1 cellular context compared by ENCODE assay signal in the genomic region with DNA sequence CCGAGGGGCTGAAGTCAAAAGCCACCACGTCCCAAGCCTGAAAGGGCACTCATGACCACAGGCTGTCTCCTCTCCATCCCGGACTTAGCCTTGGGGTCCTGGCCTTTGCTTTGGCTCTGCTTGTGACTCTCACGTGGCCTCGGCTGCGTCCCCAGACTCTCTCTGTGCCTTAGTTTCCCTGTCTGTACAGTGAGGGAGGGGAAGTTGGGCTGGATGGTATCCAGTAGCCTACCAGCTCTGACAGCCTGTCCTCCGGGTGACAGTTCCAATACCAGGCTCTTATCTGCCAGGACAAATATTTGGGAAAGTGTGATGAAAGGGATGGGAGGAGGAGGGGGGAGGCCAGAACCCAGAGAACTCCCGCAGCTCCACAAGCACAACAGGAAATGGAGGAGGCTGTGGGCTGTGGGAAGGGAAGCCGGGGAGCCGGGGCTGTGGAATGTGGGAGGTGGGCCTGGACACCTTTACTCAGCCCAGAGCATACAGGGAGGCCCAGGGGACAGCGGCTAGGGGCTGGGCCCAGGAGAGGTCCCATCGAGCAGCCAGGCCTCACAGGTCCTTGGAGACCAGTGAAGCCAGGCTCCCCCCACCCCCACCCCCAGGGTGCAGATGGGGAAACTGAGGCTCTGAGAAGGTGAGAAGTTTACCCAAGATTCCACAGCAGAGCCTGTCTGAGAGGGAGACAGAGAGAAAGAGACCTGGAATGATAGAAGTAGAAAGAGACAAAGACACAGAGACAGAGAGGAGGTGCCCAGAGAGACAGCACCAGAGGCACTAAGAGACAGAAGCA.
TF ChIP-seq lines count a peak whose summit lies in the region.

No MANE protein-coding gene starts in this region.

TF ChIP-seq in HepG2, 621 proteins besides CTCF, POLR2A, EP300 and RAD21 (continued from another document and continues in another):
- TF ChIP-seq, protein P1, sequence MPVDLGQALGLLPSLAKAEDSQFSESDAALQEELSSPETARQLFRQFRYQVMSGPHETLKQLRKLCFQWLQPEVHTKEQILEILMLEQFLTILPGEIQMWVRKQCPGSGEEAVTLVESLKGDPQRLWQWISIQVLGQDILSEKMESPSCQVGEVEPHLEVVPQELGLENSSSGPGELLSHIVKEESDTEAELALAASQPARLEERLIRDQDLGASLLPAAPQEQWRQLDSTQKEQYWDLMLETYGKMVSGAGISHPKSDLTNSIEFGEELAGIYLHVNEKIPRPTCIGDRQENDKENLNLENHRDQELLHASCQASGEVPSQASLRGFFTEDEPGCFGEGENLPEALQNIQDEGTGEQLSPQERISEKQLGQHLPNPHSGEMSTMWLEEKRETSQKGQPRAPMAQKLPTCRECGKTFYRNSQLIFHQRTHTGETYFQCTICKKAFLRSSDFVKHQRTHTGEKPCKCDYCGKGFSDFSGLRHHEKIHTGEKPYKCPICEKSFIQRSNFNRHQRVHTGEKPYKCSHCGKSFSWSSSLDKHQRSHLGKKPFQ (CRISPR knock-in tag; IDR thresholded peaks at IDR 0.05; ENCODE audit: insufficient replicate concordance): no peak
- TF ChIP-seq ZNF263 (CRISPR knock-in tag; IDR thresholded peaks at IDR 0.05) (peak; percentile 94), ZSCAN25 (CRISPR knock-in tag; IDR thresholded peaks at IDR 0.05) (peak; percentile 62; the same call in 1 of the 2 replicates), CENPBD1 (CRISPR knock-in tag; IDR thresholded peaks at IDR 0.05; ENCODE audit: borderline replicate concordance, low read depth) (no peak), ZNF296 (CRISPR knock-in tag; conservative IDR thresholded peaks at IDR 0.05) (peak; percentile 78; the same call in 1 of the 2 replicates), ZNF574 (CRISPR knock-in tag; IDR thresholded peaks at IDR 0.05) (peak; percentile 63), RELA (CRISPR knock-in tag; IDR thresholded peaks at IDR 0.05) (peak; percentile 75; the same call in 1 of the 2 replicates), ZSCAN30 (CRISPR knock-in tag; IDR thresholded peaks at IDR 0.05) (no peak), ZBTB38 (CRISPR knock-in tag; IDR thresholded peaks at IDR 0.05) (no peak), GPBP1L1 (CRISPR knock-in tag; IDR thresholded peaks at IDR 0.05) (no peak), NR2F1 (CRISPR knock-in tag; IDR thresholded peaks at IDR 0.05) (no peak), GLI4 (CRISPR knock-in tag; IDR thresholded peaks at IDR 0.05; ENCODE audit: borderline replicate concordance) (no peak), ELF4 (CRISPR knock-in tag; IDR thresholded peaks at IDR 0.05; ENCODE audit: borderline replicate concordance) (no peak), NR3C1 (CRISPR knock-in tag; IDR thresholded peaks at IDR 0.05) (no peak), ZNF264 (CRISPR knock-in tag; IDR thresholded peaks at IDR 0.05) (peak; percentile 80; the same call in 1 of the 2 replicates), ZNF788 (CRISPR knock-in tag; IDR thresholded peaks at IDR 0.05; ENCODE audit: borderline replicate concordance) (peak; percentile 81; the same call in 1 of the 2 replicates), SRF (IDR thresholded peaks at IDR 0.05; ENCODE audit: low read depth, low read length) (no peak), ZNF446 (CRISPR knock-in tag; IDR thresholded peaks at IDR 0.05) (0 out of 2 replicates have a peak, but pooled peaks have one; percentile 27), ZNF770 (CRISPR knock-in tag; IDR thresholded peaks at IDR 0.05) (peak; percentile 84), KDM5B (CRISPR knock-in tag; IDR thresholded peaks at IDR 0.05; ENCODE audit: borderline replicate concordance) (no peak), ZNF780A (CRISPR knock-in tag; IDR thresholded peaks at IDR 0.05) (0 out of 2 replicates have a peak, but pooled peaks have one; percentile 52), ZNF501 (CRISPR knock-in tag; IDR thresholded peaks at IDR 0.05) (peak; percentile 86), ZSCAN29 (CRISPR knock-in tag; conservative IDR thresholded peaks at IDR 0.05) (peak; percentile 88), PCBP1 (IDR thresholded peaks at IDR 0.05; ENCODE audit: borderline replicate concordance, low read depth, low read length) (peak; percentile 85; the same call in 1 of the 2 replicates), HHEX (CRISPR knock-in tag; IDR thresholded peaks at IDR 0.05) (peak; percentile 61; the same call in 1 of the 2 replicates), ZNF431 (CRISPR knock-in tag; IDR thresholded peaks at IDR 0.05; ENCODE audit: borderline replicate concordance, low read depth) (peak; percentile 93; the same call in 1 of the 2 replicates), NCOR1 (IDR thresholded peaks at IDR 0.05; ENCODE audit: borderline replicate concordance, low read length) (peak; percentile 31; the same call in 1 of the 2 replicates)
- TF ChIP-seq, protein P2, sequence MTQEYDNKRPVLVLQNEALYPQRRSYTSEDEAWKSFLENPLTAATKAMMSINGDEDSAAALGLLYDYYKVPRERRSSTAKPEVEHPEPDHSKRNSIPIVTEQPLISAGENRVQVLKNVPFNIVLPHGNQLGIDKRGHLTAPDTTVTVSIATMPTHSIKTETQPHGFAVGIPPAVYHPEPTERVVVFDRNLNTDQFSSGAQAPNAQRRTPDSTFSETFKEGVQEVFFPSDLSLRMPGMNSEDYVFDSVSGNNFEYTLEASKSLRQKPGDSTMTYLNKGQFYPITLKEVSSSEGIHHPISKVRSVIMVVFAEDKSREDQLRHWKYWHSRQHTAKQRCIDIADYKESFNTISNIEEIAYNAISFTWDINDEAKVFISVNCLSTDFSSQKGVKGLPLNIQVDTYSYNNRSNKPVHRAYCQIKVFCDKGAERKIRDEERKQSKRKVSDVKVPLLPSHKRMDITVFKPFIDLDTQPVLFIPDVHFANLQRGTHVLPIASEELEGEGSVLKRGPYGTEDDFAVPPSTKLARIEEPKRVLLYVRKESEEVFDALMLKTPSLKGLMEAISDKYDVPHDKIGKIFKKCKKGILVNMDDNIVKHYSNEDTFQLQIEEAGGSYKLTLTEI (CRISPR knock-in tag; conservative IDR thresholded peaks at IDR 0.05): no peak
- TF ChIP-seq, protein P3, sequence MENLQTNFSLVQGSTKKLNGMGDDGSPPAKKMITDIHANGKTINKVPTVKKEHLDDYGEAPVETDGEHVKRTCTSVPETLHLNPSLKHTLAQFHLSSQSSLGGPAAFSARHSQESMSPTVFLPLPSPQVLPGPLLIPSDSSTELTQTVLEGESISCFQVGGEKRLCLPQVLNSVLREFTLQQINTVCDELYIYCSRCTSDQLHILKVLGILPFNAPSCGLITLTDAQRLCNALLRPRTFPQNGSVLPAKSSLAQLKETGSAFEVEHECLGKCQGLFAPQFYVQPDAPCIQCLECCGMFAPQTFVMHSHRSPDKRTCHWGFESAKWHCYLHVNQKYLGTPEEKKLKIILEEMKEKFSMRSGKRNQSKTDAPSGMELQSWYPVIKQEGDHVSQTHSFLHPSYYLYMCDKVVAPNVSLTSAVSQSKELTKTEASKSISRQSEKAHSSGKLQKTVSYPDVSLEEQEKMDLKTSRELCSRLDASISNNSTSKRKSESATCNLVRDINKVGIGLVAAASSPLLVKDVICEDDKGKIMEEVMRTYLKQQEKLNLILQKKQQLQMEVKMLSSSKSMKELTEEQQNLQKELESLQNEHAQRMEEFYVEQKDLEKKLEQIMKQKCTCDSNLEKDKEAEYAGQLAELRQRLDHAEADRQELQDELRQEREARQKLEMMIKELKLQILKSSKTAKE (CRISPR knock-in tag; IDR thresholded peaks at IDR 0.05; ENCODE audit: borderline replicate concordance): peak; percentile 97
- TF ChIP-seq, protein P4, sequence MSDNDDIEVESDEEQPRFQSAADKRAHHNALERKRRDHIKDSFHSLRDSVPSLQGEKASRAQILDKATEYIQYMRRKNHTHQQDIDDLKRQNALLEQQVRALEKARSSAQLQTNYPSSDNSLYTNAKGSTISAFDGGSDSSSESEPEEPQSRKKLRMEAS (IDR thresholded peaks at IDR 0.05): no peak
- TF ChIP-seq, protein P5, sequence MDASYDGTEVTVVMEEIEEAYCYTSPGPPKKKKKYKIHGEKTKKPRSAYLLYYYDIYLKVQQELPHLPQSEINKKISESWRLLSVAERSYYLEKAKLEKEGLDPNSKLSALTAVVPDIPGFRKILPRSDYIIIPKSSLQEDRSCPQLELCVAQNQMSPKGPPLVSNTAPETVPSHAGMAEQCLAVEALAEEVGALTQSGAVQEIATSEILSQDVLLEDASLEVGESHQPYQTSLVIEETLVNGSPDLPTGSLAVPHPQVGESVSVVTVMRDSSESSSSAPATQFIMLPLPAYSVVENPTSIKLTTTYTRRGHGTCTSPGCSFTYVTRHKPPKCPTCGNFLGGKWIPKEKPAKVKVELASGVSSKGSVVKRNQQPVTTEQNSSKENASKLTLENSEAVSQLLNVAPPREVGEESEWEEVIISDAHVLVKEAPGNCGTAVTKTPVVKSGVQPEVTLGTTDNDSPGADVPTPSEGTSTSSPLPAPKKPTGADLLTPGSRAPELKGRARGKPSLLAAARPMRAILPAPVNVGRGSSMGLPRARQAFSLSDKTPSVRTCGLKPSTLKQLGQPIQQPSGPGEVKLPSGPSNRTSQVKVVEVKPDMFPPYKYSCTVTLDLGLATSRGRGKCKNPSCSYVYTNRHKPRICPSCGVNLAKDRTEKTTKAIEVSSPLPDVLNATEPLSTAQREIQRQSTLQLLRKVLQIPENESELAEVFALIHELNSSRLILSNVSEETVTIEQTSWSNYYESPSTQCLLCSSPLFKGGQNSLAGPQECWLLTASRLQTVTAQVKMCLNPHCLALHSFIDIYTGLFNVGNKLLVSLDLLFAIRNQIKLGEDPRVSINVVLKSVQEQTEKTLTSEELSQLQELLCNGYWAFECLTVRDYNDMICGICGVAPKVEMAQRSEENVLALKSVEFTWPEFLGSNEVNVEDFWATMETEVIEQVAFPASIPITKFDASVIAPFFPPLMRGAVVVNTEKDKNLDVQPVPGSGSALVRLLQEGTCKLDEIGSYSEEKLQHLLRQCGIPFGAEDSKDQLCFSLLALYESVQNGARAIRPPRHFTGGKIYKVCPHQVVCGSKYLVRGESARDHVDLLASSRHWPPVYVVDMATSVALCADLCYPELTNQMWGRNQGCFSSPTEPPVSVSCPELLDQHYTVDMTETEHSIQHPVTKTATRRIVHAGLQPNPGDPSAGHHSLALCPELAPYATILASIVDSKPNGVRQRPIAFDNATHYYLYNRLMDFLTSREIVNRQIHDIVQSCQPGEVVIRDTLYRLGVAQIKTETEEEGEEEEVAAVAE (CRISPR knock-in tag; IDR thresholded peaks at IDR 0.05; ENCODE audit: borderline replicate concordance): peak; percentile 83
- TF ChIP-seq, protein P6, sequence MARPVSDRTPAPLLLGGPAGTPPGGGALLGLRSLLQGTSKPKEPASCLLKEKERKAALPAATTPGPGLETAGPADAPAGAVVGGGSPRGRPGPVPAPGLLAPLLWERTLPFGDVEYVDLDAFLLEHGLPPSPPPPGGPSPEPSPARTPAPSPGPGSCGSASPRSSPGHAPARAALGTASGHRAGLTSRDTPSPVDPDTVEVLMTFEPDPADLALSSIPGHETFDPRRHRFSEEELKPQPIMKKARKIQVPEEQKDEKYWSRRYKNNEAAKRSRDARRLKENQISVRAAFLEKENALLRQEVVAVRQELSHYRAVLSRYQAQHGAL (CRISPR knock-in tag; IDR thresholded peaks at IDR 0.05; ENCODE audit: not compliant biosample characterization): no peak
- TF ChIP-seq, protein P7, sequence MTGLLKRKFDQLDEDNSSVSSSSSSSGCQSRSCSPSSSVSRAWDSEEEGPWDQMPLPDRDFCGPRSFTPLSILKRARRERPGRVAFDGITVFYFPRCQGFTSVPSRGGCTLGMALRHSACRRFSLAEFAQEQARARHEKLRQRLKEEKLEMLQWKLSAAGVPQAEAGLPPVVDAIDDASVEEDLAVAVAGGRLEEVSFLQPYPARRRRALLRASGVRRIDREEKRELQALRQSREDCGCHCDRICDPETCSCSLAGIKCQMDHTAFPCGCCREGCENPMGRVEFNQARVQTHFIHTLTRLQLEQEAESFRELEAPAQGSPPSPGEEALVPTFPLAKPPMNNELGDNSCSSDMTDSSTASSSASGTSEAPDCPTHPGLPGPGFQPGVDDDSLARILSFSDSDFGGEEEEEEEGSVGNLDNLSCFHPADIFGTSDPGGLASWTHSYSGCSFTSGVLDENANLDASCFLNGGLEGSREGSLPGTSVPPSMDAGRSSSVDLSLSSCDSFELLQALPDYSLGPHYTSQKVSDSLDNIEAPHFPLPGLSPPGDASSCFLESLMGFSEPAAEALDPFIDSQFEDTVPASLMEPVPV (CRISPR knock-in tag; IDR thresholded peaks at IDR 0.05): 0 out of 2 replicates have a peak, but pooled peaks have one; percentile 56
